ENCODE assay signal across 14 cellular contexts in genomic region chr4:86670739-86671138, GRCh38.
DNase-seq lines count a peak whose midpoint lies in the region; ATAC-seq and TF ChIP-seq lines count a peak whose summit lies in the region.
"Had no signal": no experiment of that assay in that cellular context is flagged by ENCODE, and none has a peak within 500 bp of the region (broad histone marks: within the 10 kb centered on the region; RNA-seq: fewer than 3 reads in every experiment).

No MANE protein-coding gene starts in this region.

- DNase-seq in AG10803 (ENCODE audit: low read depth) (peak; percentile 53), HT1080 (ENCODE audit: low read depth) (peak; percentile 76), brain microvascular endothelial cell (peak; percentile 39), kidney tubule cell (ENCODE audit: low spot score) (peak; percentile 63), OCI-M2 (lab: John Stamatoyannopoulos, UW; ENCODE audit: unreplicated experiment) (no peak)
- no peak for DNase-seq in activated CD8-positive, alpha-beta T cell treated with anti-CD3 and anti-CD28 coated beads, Interleukin-2, amount 10 ng/mL, durations not matched to agents 7 days and 5 days
- DNase-seq: activated CD4-positive, alpha-beta T cell treated with anti-CD3 and anti-CD28 coated beads for 1 hour; caudate nucleus; CD8-positive, alpha-beta memory T cell; erythroblast; substantia nigra had no signal

- no peak overlapping the region for H3K4me3 Mint-ChIP-seq in activated CD8-positive, alpha-beta T cell treated with anti-CD3 and anti-CD28 coated beads, Interleukin-2, amount 10 ng/mL, durations not matched to agents 7 days and 5 days
- H3K4me3 Mint-ChIP-seq: CD8-positive, alpha-beta memory T cell had no signal

- TF ChIP-seq CTCF in AG10803 (conservative IDR thresholded peaks at IDR 0.05; ENCODE audit: low read length) (no peak), brain microvascular endothelial cell (IDR thresholded peaks at IDR 0.05; ENCODE audit: low read depth, low read length, missing control alignments) (no peak)

- no peak for ATAC-seq in HG02759 (IDR thresholded peaks at IDR 0.05; ENCODE audit: unreplicated experiment)
- no peak for ATAC-seq in HG03108 (IDR thresholded peaks at IDR 0.05; ENCODE audit: unreplicated experiment)
- ATAC-seq in activated CD8-positive, alpha-beta T cell treated with anti-CD3 and anti-CD28 coated beads, Interleukin-2, amount 10 ng/mL, durations not matched to agents 7 days and 5 days = no peak
- ATAC-seq: K562 had no signal

- POLR2A ChIA-PET in activated CD8-positive, alpha-beta T cell treated with anti-CD3 and anti-CD28 coated beads, Interleukin-2, amount 10 ng/mL, durations not matched to agents 7 days and 5 days (lab: Charles Lee) = no interaction called here

- H3K9me3 Mint-ChIP-seq in activated CD8-positive, alpha-beta T cell treated with anti-CD3 and anti-CD28 coated beads, Interleukin-2, amount 10 ng/mL, durations not matched to agents 7 days and 5 days (ENCODE audit: insufficient read depth) = no peaks in the 10 kb centered on the region
- H3K9me3 Mint-ChIP-seq: CD8-positive, alpha-beta memory T cell had no signal

- no peaks in the 10 kb centered on the region for H3K36me3 Mint-ChIP-seq in activated CD8-positive, alpha-beta T cell treated with anti-CD3 and anti-CD28 coated beads, Interleukin-2, amount 10 ng/mL, durations not matched to agents 7 days and 5 days (ENCODE audit: low read depth)

- no peak overlapping the region for H3K27ac Mint-ChIP-seq in activated CD8-positive, alpha-beta T cell treated with anti-CD3 and anti-CD28 coated beads, Interleukin-2, amount 10 ng/mL, durations not matched to agents 7 days and 5 days
- H3K27ac Mint-ChIP-seq: CD8-positive, alpha-beta memory T cell had no signal

- CTCF ChIA-PET in activated CD8-positive, alpha-beta T cell treated with anti-CD3 and anti-CD28 coated beads, Interleukin-2, amount 10 ng/mL, durations not matched to agents 7 days and 5 days (lab: Charles Lee) = no interaction called here

- no peaks in the 10 kb centered on the region for H3K27me3 ChIP-seq in brain microvascular endothelial cell (replicated peaks)

- in situ Hi-C loops in brain microvascular endothelial cell (cut with HindIII; ENCODE audit: low pct_ligation_motif_present, low sequenced_read_pairs) = no loop called here

- no peaks in the 10 kb centered on the region for H3K27me3 Mint-ChIP-seq in activated CD8-positive, alpha-beta T cell treated with anti-CD3 and anti-CD28 coated beads, Interleukin-2, amount 10 ng/mL, durations not matched to agents 7 days and 5 days (ENCODE audit: low read depth)

- no peak overlapping the region for H3K4me3 ChIP-seq in AG10803 (ENCODE audit: low read length)
- no peak overlapping the region for H3K4me3 ChIP-seq in brain microvascular endothelial cell (ENCODE audit: low read depth, low read length)
- H3K4me3 ChIP-seq: K562 had no signal

- H3K4me1 Mint-ChIP-seq in activated CD8-positive, alpha-beta T cell treated with anti-CD3 and anti-CD28 coated beads, Interleukin-2, amount 10 ng/mL, durations not matched to agents 7 days and 5 days (ENCODE audit: low read depth) = no peaks in the 10 kb centered on the region
- H3K4me1 Mint-ChIP-seq: CD8-positive, alpha-beta memory T cell had no signal

- peak overlapping the region; percentile 17 for H3K27ac ChIP-seq in brain microvascular endothelial cell

- no peaks in the 10 kb centered on the region for H3K36me3 ChIP-seq in brain microvascular endothelial cell (replicated peaks)

Comparison
In these comparisons a context has a peak if more than half of its experiments do, and no peak if none do; other contexts are left out.
1. DNase-seq: peak in AG10803 (single experiment), HT1080 (single experiment), brain microvascular endothelial cell (single experiment) and kidney tubule cell (single experiment); none in activated CD8-positive, alpha-beta T cell treated with anti-CD3 and anti-CD28 coated beads, Interleukin-2, amount 10 ng/mL, durations not matched to agents 7 days and 5 days (single experiment) and OCI-M2 (single experiment).